1 cellular context compared by ENCODE assay signal in the genomic region with DNA sequence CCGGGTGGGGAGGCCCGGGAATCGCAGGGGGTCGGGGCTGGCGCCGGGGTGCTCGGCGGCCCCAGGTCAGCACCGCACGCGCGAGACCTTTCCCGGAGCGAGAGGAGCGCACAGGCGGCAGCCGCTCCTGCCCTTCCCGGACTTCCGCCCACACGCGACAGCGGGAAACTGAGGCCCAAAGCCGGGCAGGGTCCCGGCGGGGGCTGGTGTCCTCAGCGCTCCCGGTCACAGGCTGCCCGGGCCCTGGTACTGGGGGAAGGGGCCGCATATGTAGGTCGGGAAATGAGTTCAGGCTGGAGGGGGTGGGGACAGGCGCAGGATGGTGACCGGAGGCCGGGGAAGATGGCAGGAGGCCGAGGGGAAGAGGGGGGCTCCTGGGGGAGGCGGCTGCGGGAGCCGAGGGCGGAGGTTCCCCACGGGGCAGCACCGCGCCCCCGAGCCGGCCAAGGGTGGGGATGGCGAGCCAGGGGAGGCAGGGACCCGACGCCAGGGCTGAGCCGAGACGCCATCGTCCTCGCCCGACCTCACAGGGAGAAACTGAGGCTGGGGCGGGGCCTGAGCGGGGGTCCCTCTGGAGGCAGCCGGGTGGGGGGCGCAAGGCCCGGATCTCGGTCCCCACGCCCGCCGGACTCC.
A peak's percentile ranks its signal among the peaks of the same experiment; 100 is the strongest.
TF ChIP-seq lines count a peak whose summit lies in the region.

No MANE protein-coding gene starts in this region.

TF ChIP-seq in HEK293, 187 proteins besides CTCF, POLR2A, EP300 and RAD21 (continued from another document and continues in another):
- TF ChIP-seq, protein P1, sequence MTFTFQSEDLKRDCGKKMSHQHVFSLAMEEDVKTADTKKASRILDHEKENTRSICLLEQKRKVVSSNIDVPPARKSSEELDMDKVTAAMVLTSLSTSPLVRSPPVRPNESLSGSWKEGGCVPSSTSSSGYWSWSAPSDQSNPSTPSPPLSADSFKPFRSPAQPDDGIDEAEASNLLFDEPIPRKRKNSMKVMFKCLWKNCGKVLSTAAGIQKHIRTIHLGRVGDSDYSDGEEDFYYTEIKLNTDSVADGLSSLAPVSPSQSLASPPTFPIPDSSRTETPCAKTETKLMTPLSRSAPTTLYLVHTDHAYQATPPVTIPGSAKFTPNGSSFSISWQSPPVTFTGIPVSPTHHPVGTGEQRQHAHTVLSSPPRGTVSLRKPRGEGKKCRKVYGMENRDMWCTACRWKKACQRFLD (tag by site-specific recombination; IDR thresholded peaks at IDR 0.05): no peak
- TF ChIP-seq ZNF140 (tag by site-specific recombination; IDR thresholded peaks at IDR 0.05) (no peak), ZNF768 (tag by site-specific recombination; IDR thresholded peaks at IDR 0.05) (no peak), GLIS1 (tag by site-specific recombination; IDR thresholded peaks at IDR 0.05) (peak; percentile 83), ZNF585B (tag by site-specific recombination; IDR thresholded peaks at IDR 0.05) (no peak), ZFHX2 (tag by site-specific recombination; conservative IDR thresholded peaks at IDR 0.05) (peak; percentile 83), ZNF747 (tag by site-specific recombination; IDR thresholded peaks at IDR 0.05) (no peak), TRIM28 (IDR thresholded peaks at IDR 0.05; ENCODE audit: borderline replicate concordance, low read length) (no peak), ZFP69B (tag by site-specific recombination; IDR thresholded peaks at IDR 0.05) (peak; percentile 22; the same call in 1 of the 2 replicates), SCRT2 (tag by site-specific recombination; IDR thresholded peaks at IDR 0.05) (no peak), ZNF214 (tag by site-specific recombination; IDR thresholded peaks at IDR 0.05; ENCODE audit: borderline replicate concordance) (no peak), ZNF600 (tag by site-specific recombination; IDR thresholded peaks at IDR 0.05) (no peak; the same call in 1 of the 2 replicates), YY2 (tag by site-specific recombination; IDR thresholded peaks at IDR 0.05) (0 out of 2 replicates have a peak, but pooled peaks have one; percentile 30), ZBTB7A (tag by site-specific recombination; IDR thresholded peaks at IDR 0.05; ENCODE audit: low read depth) (peak; percentile 72; the same call in 1 of the 2 replicates), ZNF701 (tag by site-specific recombination; IDR thresholded peaks at IDR 0.05) (no peak), ZNF416 (tag by site-specific recombination; IDR thresholded peaks at IDR 0.05) (no peak), ZNF623 (tag by site-specific recombination; IDR thresholded peaks at IDR 0.05) (no peak), ZBTB8A (tag by site-specific recombination; IDR thresholded peaks at IDR 0.05) (peak; percentile 76), ZNF394 (tag by site-specific recombination; IDR thresholded peaks at IDR 0.05; ENCODE audit: borderline replicate concordance) (no peak), ZNF785 (tag by site-specific recombination; IDR thresholded peaks at IDR 0.05) (no peak), ZNF664 (tag by site-specific recombination; IDR thresholded peaks at IDR 0.05) (no peak), ZNF404 (tag by site-specific recombination; IDR thresholded peaks at IDR 0.05) (no peak), ZNF501 (tag by site-specific recombination; IDR thresholded peaks at IDR 0.05) (no peak), ZNF514 (tag by site-specific recombination; IDR thresholded peaks at IDR 0.05) (no peak), ZBTB11 (tag by site-specific recombination; conservative IDR thresholded peaks at IDR 0.05; ENCODE audit: low read depth) (no peak; the same call in 1 of the 2 replicates), KLF8 (tag by site-specific recombination; IDR thresholded peaks at IDR 0.05) (0 out of 2 replicates have a peak, but pooled peaks have one; percentile 65), GLI4 (tag by site-specific recombination; IDR thresholded peaks at IDR 0.05) (no peak), ZNF610 (tag by site-specific recombination; IDR thresholded peaks at IDR 0.05; ENCODE audit: borderline replicate concordance) (no peak), ZNF433 (tag by site-specific recombination; IDR thresholded peaks at IDR 0.05; ENCODE audit: low read depth) (no peak)
- TF ChIP-seq, protein P2, sequence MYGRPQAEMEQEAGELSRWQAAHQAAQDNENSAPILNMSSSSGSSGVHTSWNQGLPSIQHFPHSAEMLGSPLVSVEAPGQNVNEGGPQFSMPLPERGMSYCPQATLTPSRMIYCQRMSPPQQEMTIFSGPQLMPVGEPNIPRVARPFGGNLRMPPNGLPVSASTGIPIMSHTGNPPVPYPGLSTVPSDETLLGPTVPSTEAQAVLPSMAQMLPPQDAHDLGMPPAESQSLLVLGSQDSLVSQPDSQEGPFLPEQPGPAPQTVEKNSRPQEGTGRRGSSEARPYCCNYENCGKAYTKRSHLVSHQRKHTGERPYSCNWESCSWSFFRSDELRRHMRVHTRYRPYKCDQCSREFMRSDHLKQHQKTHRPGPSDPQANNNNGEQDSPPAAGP (tag by site-specific recombination; IDR thresholded peaks at IDR 0.05): peak; percentile 69; the same call in 1 of the 2 replicates
- TF ChIP-seq, protein P3, sequence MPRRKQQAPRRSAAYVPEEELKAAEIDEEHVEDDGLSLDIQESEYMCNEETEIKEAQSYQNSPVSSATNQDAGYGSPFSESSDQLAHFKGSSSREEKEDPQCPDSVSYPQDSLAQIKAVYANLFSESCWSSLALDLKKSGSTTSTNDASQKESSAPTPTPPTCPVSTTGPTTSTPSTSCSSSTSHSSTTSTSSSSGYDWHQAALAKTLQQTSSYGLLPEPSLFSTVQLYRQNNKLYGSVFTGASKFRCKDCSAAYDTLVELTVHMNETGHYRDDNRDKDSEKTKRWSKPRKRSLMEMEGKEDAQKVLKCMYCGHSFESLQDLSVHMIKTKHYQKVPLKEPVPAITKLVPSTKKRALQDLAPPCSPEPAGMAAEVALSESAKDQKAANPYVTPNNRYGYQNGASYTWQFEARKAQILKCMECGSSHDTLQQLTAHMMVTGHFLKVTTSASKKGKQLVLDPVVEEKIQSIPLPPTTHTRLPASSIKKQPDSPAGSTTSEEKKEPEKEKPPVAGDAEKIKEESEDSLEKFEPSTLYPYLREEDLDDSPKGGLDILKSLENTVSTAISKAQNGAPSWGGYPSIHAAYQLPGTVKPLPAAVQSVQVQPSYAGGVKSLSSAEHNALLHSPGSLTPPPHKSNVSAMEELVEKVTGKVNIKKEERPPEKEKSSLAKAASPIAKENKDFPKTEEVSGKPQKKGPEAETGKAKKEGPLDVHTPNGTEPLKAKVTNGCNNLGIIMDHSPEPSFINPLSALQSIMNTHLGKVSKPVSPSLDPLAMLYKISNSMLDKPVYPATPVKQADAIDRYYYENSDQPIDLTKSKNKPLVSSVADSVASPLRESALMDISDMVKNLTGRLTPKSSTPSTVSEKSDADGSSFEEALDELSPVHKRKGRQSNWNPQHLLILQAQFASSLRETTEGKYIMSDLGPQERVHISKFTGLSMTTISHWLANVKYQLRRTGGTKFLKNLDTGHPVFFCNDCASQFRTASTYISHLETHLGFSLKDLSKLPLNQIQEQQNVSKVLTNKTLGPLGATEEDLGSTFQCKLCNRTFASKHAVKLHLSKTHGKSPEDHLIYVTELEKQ (tag by site-specific recombination; IDR thresholded peaks at IDR 0.05; ENCODE audit: borderline replicate concordance): no peak
- TF ChIP-seq, protein P4, sequence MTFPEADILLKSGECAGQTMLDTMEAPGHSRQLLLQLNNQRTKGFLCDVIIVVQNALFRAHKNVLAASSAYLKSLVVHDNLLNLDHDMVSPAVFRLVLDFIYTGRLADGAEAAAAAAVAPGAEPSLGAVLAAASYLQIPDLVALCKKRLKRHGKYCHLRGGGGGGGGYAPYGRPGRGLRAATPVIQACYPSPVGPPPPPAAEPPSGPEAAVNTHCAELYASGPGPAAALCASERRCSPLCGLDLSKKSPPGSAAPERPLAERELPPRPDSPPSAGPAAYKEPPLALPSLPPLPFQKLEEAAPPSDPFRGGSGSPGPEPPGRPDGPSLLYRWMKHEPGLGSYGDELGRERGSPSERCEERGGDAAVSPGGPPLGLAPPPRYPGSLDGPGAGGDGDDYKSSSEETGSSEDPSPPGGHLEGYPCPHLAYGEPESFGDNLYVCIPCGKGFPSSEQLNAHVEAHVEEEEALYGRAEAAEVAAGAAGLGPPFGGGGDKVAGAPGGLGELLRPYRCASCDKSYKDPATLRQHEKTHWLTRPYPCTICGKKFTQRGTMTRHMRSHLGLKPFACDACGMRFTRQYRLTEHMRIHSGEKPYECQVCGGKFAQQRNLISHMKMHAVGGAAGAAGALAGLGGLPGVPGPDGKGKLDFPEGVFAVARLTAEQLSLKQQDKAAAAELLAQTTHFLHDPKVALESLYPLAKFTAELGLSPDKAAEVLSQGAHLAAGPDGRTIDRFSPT (tag by site-specific recombination; IDR thresholded peaks at IDR 0.05): peak; percentile 86
- TF ChIP-seq, protein P5, sequence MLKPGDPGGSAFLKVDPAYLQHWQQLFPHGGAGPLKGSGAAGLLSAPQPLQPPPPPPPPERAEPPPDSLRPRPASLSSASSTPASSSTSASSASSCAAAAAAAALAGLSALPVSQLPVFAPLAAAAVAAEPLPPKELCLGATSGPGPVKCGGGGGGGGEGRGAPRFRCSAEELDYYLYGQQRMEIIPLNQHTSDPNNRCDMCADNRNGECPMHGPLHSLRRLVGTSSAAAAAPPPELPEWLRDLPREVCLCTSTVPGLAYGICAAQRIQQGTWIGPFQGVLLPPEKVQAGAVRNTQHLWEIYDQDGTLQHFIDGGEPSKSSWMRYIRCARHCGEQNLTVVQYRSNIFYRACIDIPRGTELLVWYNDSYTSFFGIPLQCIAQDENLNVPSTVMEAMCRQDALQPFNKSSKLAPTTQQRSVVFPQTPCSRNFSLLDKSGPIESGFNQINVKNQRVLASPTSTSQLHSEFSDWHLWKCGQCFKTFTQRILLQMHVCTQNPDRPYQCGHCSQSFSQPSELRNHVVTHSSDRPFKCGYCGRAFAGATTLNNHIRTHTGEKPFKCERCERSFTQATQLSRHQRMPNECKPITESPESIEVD (tag by site-specific recombination; IDR thresholded peaks at IDR 0.05): no peak
- TF ChIP-seq, protein P6, sequence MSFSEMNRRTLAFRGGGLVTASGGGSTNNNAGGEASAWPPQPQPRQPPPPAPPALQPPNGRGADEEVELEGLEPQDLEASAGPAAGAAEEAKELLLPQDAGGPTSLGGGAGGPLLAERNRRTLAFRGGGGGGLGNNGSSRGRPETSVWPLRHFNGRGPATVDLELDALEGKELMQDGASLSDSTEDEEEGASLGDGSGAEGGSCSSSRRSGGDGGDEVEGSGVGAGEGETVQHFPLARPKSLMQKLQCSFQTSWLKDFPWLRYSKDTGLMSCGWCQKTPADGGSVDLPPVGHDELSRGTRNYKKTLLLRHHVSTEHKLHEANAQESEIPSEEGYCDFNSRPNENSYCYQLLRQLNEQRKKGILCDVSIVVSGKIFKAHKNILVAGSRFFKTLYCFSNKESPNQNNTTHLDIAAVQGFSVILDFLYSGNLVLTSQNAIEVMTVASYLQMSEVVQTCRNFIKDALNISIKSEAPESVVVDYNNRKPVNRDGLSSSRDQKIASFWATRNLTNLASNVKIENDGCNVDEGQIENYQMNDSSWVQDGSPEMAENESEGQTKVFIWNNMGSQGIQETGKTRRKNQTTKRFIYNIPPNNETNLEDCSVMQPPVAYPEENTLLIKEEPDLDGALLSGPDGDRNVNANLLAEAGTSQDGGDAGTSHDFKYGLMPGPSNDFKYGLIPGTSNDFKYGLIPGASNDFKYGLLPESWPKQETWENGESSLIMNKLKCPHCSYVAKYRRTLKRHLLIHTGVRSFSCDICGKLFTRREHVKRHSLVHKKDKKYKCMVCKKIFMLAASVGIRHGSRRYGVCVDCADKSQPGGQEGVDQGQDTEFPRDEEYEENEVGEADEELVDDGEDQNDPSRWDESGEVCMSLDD (tag by site-specific recombination; IDR thresholded peaks at IDR 0.05): peak; percentile 84
- TF ChIP-seq, protein P7, sequence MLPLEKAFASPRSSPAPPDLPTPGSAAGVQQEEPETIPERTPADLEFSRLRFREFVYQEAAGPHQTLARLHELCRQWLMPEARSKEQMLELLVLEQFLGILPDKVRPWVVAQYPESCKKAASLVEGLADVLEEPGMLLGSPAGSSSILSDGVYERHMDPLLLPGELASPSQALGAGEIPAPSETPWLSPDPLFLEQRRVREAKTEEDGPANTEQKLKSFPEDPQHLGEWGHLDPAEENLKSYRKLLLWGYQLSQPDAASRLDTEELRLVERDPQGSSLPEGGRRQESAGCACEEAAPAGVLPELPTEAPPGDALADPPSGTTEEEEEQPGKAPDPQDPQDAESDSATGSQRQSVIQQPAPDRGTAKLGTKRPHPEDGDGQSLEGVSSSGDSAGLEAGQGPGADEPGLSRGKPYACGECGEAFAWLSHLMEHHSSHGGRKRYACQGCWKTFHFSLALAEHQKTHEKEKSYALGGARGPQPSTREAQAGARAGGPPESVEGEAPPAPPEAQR (tag by site-specific recombination; IDR thresholded peaks at IDR 0.05): no peak
